In the genomic region with DNA sequence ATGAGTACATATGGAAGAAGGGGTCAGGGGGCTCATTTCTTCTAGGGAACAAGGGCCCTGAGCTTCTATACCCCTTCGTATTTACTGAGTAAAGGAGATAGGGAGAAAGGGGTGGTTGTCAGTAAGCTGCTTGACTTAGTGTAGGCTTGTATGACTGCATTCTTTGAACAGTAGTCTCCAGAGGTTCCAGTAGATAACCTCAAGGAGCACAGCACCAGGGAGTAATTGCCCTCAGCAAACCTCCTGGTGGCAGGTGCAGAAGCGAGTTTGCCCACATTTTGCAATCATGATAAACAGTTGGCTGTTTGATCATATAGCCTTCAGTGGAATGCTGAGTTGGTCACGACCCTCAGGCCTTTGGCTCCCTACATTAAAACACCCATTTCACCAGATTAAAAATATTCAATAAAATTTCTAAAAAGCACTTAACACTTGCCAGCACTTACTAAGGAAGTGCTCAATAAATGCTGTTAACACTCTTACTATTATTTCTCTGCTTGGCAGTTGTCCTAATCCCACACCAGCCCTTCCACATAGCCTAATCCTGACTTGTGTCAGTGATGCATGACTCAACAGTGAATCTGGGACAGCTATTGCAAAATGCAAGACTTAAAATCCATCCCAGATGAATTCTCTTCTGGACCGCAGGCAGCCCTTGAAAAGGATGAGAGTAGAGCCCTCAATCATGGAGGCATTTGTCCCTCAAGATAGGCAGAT, we compare ENCODE assay signal across 12 cellular contexts. TPM values are rescaled to one million over a fixed set of nuclear protein-coding genes. Genes with fewer than 3 reads are reported as not detected.
DNase-seq lines count a peak whose midpoint lies in the region; ATAC-seq and TF ChIP-seq lines count a peak whose summit lies in the region.
"Had no signal": no experiment of that assay in that cellular context is flagged by ENCODE, and none has a peak within 500 bp of the region (broad histone marks: within the 10 kb centered on the region; RNA-seq: fewer than 3 reads in every experiment).

No MANE protein-coding gene starts in this region.

- intact Hi-C loops in IMR-90 (cut with micrococcal nuclease): loop anchor here (5.0 to 10.0 kb wide), 2 partner anchors 47 to 310 kb away; a partner anchor contains a TSS

- no peak overlapping the region for H3K23ac ChIP-seq in IMR-90 (ENCODE audit: low read depth, low read length)
- no peak overlapping the region for H3K23ac ChIP-seq in mesenchymal stem cell (ENCODE audit: low read length in 2 of 2)

- dilution Hi-C loops in IMR-90 (cut with HindIII; ENCODE audit: low sequenced_read_pairs, unreplicated experiment): no loop called here

- H3K4me1 ChIP-seq in IMR-90 (ENCODE audit: control insufficient read depth, insufficient read depth, low read length): no peaks in the 10 kb centered on the region
- H3K4me1 ChIP-seq in mesenchymal stem cell (ENCODE audit: control insufficient read depth, insufficient read depth, low read depth, low read length): peaks cover 9% of the 10 kb centered on the region

- H2AFZ ChIP-seq in IMR-90 (replicated peaks; ENCODE audit: low read length, poor library complexity) (no peak overlapping the region), mesenchymal stem cell (ENCODE audit: low read depth, low read length) (no peak overlapping the region)

- TF ChIP-seq POLR2A in IMR-90 (IDR thresholded peaks at IDR 0.05; ENCODE audit: low read depth, low read length): no peak

- BruUV-seq in IMR-90 (replicated peaks; lab: Mats Ljungman, UMichigan): no TSS peak

- in situ Hi-C loops in IMR-90 (cut with MboI; ENCODE audit: low sequenced_read_pairs): loop anchor here (10.0 kb wide), 1 partner anchor 50 kb away; no protein-coding TSS in a partner anchor

- no peaks in the 10 kb centered on the region for H3K9me1 ChIP-seq in IMR-90 (ENCODE audit: insufficient read depth, low read length)

- TF ChIP-seq CTCF in AG09319 (IDR thresholded peaks at IDR 0.05; ENCODE audit: low read depth, low read length) (no peak), IMR-90 (conservative IDR thresholded peaks at IDR 0.05; ENCODE audit: low read depth, low read length) (no peak), cardiac fibroblast (IDR thresholded peaks at IDR 0.05; ENCODE audit: low read depth, low read length) (no peak)

- H3K4me2 ChIP-seq in IMR-90 (ENCODE audit: low read depth, low read length) (no peak overlapping the region), mesenchymal stem cell (ENCODE audit: low read length, poor library complexity, severe bottlenecking) (no peak overlapping the region)

- POLR2A ChIA-PET in IMR-90 (lab: Charles Lee; ENCODE audit: unreplicated experiment): no interaction called here

- no peak overlapping the region for H2AK9ac ChIP-seq in IMR-90 (replicated peaks; ENCODE audit: low read depth, low read length, poor library complexity)

- H2BK5ac ChIP-seq in IMR-90 (ENCODE audit: low read depth, low read length, poor library complexity, severe bottlenecking): no peak overlapping the region
- H2BK5ac ChIP-seq in mesenchymal stem cell (ENCODE audit: low read depth, low read length, poor library complexity, severe bottlenecking): no peak overlapping the region

- no peak for TF ChIP-seq RAD21 in IMR-90 (IDR thresholded peaks at IDR 0.05; ENCODE audit: low read length)

- H3K9me3 ChIP-seq in IMR-90 (ENCODE audit: control insufficient read depth, insufficient read depth, low read length) (no peaks in the 10 kb centered on the region), mesenchymal stem cell (ENCODE audit: control insufficient read depth, low read length) (no peaks in the 10 kb centered on the region)

- no peak overlapping the region for H3K27ac ChIP-seq in IMR-90 (ENCODE audit: insufficient read depth, low read length)
- no peak overlapping the region for H3K27ac ChIP-seq in mesenchymal stem cell (ENCODE audit: low read length, poor library complexity, severe bottlenecking)
- H3K27ac ChIP-seq: cardiac muscle cell had no signal

- H4K20me1 ChIP-seq in IMR-90 (ENCODE audit: insufficient read depth, low read length): no peaks in the 10 kb centered on the region

- no peak overlapping the region for H3K18ac ChIP-seq in IMR-90 (ENCODE audit: low read depth, low read length)
- H3K18ac ChIP-seq in mesenchymal stem cell (ENCODE audit: low read depth in 1 of 2, low read length in 2 of 2): no peak overlapping the region

- H3K79me1 ChIP-seq in IMR-90 (ENCODE audit: low read depth in 1 of 2, low read length in 2 of 2) (no peaks in the 10 kb centered on the region), mesenchymal stem cell (replicated peaks; ENCODE audit: low read length, poor library complexity, severe bottlenecking) (no peaks in the 10 kb centered on the region)

- DNase-seq in AG09319 (ENCODE audit: extremely low read depth, low read depth) (peak; percentile 62), IMR-90 (peak; percentile 86), cardiac fibroblast (ENCODE audit: low read depth in 2 of 2) (peak; percentile 90 to 96), mesenchymal stem cell (peak; percentile 61), SKM-1 treated with dmso at 0.1 percent for 144 hours (lab: John Stamatoyannopoulos, UW; ENCODE audit: unreplicated experiment) (no peak), NCI-H1694 (lab: John Stamatoyannopoulos, UW) (no peak)
- no peak for DNase-seq in activated CD4-positive, CD25-positive, alpha-beta regulatory T cell (lab: John Stamatoyannopoulos, UW)
- DNase-seq: activated T-cell treated with anti-CD3 and anti-CD28 coated beads, Interleukin-2, amount 50 U/mL, for 48 hours; COR-L47 had no signal

- no peaks in the 10 kb centered on the region for H3K36me3 ChIP-seq in IMR-90 (ENCODE audit: control insufficient read depth, insufficient read depth, low read length)
- no peaks in the 10 kb centered on the region for H3K36me3 ChIP-seq in mesenchymal stem cell (ENCODE audit: control insufficient read depth in 1 of 2, insufficient read depth in 2 of 2, low read depth in 1 of 2, low read length in 2 of 2)
- H3K36me3 ChIP-seq: cardiac muscle cell had no signal

- ATAC-seq in IMR-90 (ENCODE audit: low read depth) (peak; percentile 23), HG03565 (IDR thresholded peaks at IDR 0.05; ENCODE audit: unreplicated experiment) (no peak)
- ATAC-seq: Panc1 had no signal

- H4K8ac ChIP-seq in IMR-90 (ENCODE audit: low read depth in 2 of 2, low read length in 2 of 2) (no peak overlapping the region), mesenchymal stem cell (ENCODE audit: low read length) (no peak overlapping the region)

- H2BK120ac ChIP-seq in IMR-90 (ENCODE audit: low read depth, low read length) (no peak overlapping the region), mesenchymal stem cell (ENCODE audit: low read depth, low read length) (no peak overlapping the region)

- CTCF ChIA-PET in IMR-90 (lab: Yijun Ruan, JAX): interaction anchor here (0.7 kb wide), 1 partner anchor 124 kb away, joined by 3 read pairs; no protein-coding TSS in a partner anchor

- WGBS in IMR-90 (ENCODE audit: extremely low coverage in 2 of 2, insufficient read length in 1 of 2), 2 experiments: 90% methylated on average over 2 of the region's 4 CpGs; no CpG with 5 or more reads in 1 of the 2 experiments
- 70% methylated on average over 4 of the region's 4 CpGs for WGBS in mesenchymal stem cell

- no peak overlapping the region for H3K4ac ChIP-seq in IMR-90 (ENCODE audit: low read depth, low read length)
- no peak overlapping the region for H3K4ac ChIP-seq in mesenchymal stem cell (ENCODE audit: low read depth in 1 of 2, low read length in 2 of 2)

- H3K4me3 ChIP-seq in IMR-90 (ENCODE audit: insufficient read depth, low read depth, low read length) (no peak overlapping the region), cardiac fibroblast (replicated peaks in 1 of 2; ENCODE audit: low read depth in 2 of 2, low read length in 2 of 2) (no peak overlapping the region), mesenchymal stem cell (ENCODE audit: insufficient read depth in 1 of 2, low read depth in 1 of 2, low read length in 2 of 2) (no peak overlapping the region)
- H3K4me3 ChIP-seq: cardiac muscle cell had no signal

- no peak overlapping the region for H2BK20ac ChIP-seq in IMR-90 (ENCODE audit: low read depth, low read length)

- no peak overlapping the region for H3K9ac ChIP-seq in IMR-90 (ENCODE audit: low read depth, low read length)
- H3K9ac ChIP-seq in mesenchymal stem cell (ENCODE audit: low read length): no peak overlapping the region

- H3K14ac ChIP-seq in IMR-90 (replicated peaks; ENCODE audit: low read depth, low read length) (no peak overlapping the region), mesenchymal stem cell (ENCODE audit: low read length in 2 of 2) (no peak overlapping the region)

- H2AK5ac ChIP-seq in IMR-90 (ENCODE audit: low read depth, low read length): no peak overlapping the region
- H2AK5ac ChIP-seq in mesenchymal stem cell (ENCODE audit: low read length, severe bottlenecking): no peak overlapping the region

- no peak overlapping the region for H4K5ac ChIP-seq in IMR-90 (ENCODE audit: low read depth, low read length)

- H3K27me3 ChIP-seq in IMR-90 (ENCODE audit: control insufficient read depth, insufficient read depth, low read length) (no peaks in the 10 kb centered on the region), mesenchymal stem cell (ENCODE audit: control insufficient read depth in 1 of 2, insufficient read depth in 1 of 2, low read length in 2 of 2) (no peaks in the 10 kb centered on the region)
- H3K27me3 ChIP-seq: cardiac muscle cell had no signal

- no peak overlapping the region for H3K56ac ChIP-seq in IMR-90 (ENCODE audit: extremely low read depth, insufficient read depth, low read length)

- no peak overlapping the region for H2BK15ac ChIP-seq in IMR-90 (ENCODE audit: low read depth, low read length)
- no peak overlapping the region for H2BK15ac ChIP-seq in mesenchymal stem cell (ENCODE audit: low read depth, poor library complexity, severe bottlenecking)

- H4K91ac ChIP-seq in IMR-90 (ENCODE audit: insufficient read depth, low read depth, low read length) (no peak overlapping the region), mesenchymal stem cell (ENCODE audit: low read length) (no peak overlapping the region)

- no peak overlapping the region for H2BK12ac ChIP-seq in mesenchymal stem cell (ENCODE audit: low read length in 2 of 2)

TF ChIP-seq in IMR-90, 13 proteins besides CTCF, POLR2A, EP300 and RAD21:
- TF ChIP-seq FOS (IDR thresholded peaks at IDR 0.05; ENCODE audit: low read depth, low read length): peak; percentile 62; the same call in 1 of the 2 replicates
- peak; percentile 90 for TF ChIP-seq CEBPB (IDR thresholded peaks at IDR 0.05; ENCODE audit: low read depth, low read length)
- TF ChIP-seq CHD1 (IDR thresholded peaks at IDR 0.05; ENCODE audit: low read depth, low read length): no peak

RNA-seq across cellular contexts. Expression of a gene that starts 3.7 kb away (rescaled TPM):
- total RNA-seq in IMR-90 (2012; rRNA removed): 11.1 and 12.5 TPM in 2 replicates
- polyA plus RNA-seq in IMR-90 (2012; rRNA removed): 17.3 and 19.6 TPM in 2 replicates
- polyA plus RNA-seq in IMR-90 (2012; cell fraction: cytosol; rRNA removed): 12.7 and 16.3 TPM in 2 replicates
- polyA plus RNA-seq in IMR-90 (2012; cell fraction: nucleus; rRNA removed; ENCODE audit: low replicate concordance): 7.9 and 8.3 TPM in 2 replicates
- 33.0 TPM for polyA plus RNA-seq in mesenchymal stem cell (2013, experiment 1 of 2)
- 34.1 TPM for polyA plus RNA-seq in mesenchymal stem cell (2013, experiment 2 of 2)

RNA-seq across cellular contexts. Expression of a gene that starts 31.5 kb away (rescaled TPM):
- total RNA-seq in IMR-90 (2012; rRNA removed): 43.2 and 48.9 TPM in 2 replicates
- 48.6 and 51.8 TPM in 2 replicates for polyA plus RNA-seq in IMR-90 (2012; rRNA removed)
- 61.0 and 67.2 TPM in 2 replicates for polyA plus RNA-seq in IMR-90 (2012; cell fraction: cytosol; rRNA removed)
- polyA plus RNA-seq in IMR-90 (2012; cell fraction: nucleus; rRNA removed; ENCODE audit: low replicate concordance): 22.3 and 28.2 TPM in 2 replicates
- polyA plus RNA-seq in mesenchymal stem cell (2013, experiment 1 of 2): 27.2 TPM
- 24.9 TPM for polyA plus RNA-seq in mesenchymal stem cell (2013, experiment 2 of 2)

Comparison
In these comparisons a context has a peak if more than half of its experiments do, and no peak if none do; other contexts are left out.
1. DNase-seq: peak in AG09319 (single experiment), IMR-90 (single experiment), cardiac fibroblast (2 of 2) and mesenchymal stem cell (single experiment); none in activated CD4-positive, CD25-positive, alpha-beta regulatory T cell (0 of 4), SKM-1 treated with dmso at 0.1 percent for 144 hours (single experiment) and NCI-H1694 (single experiment).